8 cellular contexts compared by ENCODE assay signal in the genomic region with DNA sequence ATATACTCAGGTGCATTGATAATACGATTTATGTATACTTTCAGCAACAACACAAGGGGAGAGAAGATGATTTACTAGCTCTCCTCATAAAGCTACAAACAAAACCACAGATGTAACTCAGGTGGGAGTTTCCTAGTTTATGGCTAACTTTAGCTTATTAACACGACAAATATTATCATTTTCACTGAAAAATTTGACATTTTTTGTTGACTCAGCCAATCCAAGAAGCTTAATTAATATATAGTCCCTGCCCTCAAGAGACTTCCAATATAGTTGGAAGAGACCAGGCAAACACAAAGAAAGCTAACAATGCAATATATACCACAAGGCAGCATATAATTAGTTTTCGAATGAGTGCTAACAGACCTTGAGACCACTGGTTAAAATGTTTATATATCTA. TPM values are rescaled to one million over a fixed set of nuclear protein-coding genes. Genes with fewer than 3 reads are reported as not detected.
DNase-seq lines count a peak whose midpoint lies in the region; ATAC-seq lines count a peak whose summit lies in the region.

No MANE protein-coding gene starts in this region.

- intact Hi-C loops in activated CD4-positive, alpha-beta memory T cell treated with anti-CD3 and anti-CD28 coated beads for 36 hours (cut with micrococcal nuclease) = loop anchor here (1.0 to 10.0 kb wide), 8 partner anchors 40 to 902 kb away; a partner anchor contains a TSS

- peaks cover 8% of the 10 kb centered on the region for H3K36me3 Mint-ChIP-seq in T-helper 2 cell treated with Interferon-gamma antibody and Interleukin-4, amounts not matched to agents 5 μg/mL and 100 μg/mL, for 36 hours (ENCODE audit: low read depth)
- peaks cover 14% of the 10 kb centered on the region for H3K36me3 Mint-ChIP-seq in activated CD4-positive, alpha-beta memory T cell treated with anti-CD3 and anti-CD28 coated beads for 36 hours

- H3K27me3 Mint-ChIP-seq in T-helper 2 cell treated with Interferon-gamma antibody and Interleukin-4, amounts not matched to agents 5 μg/mL and 100 μg/mL, for 36 hours (ENCODE audit: low read depth) = no peaks in the 10 kb centered on the region
- no peaks in the 10 kb centered on the region for H3K27me3 Mint-ChIP-seq in activated CD4-positive, alpha-beta memory T cell treated with anti-CD3 and anti-CD28 coated beads for 36 hours
- H3K27me3 Mint-ChIP-seq in stimulated activated naive CD8-positive, alpha-beta T cell treated with anti-CD3 and anti-CD28 coated beads, Interleukin-15, amount 100 ng/mL, for 72 hours = no peaks in the 10 kb centered on the region

- POLR2A ChIA-PET in activated CD4-positive, alpha-beta memory T cell treated with anti-CD3 and anti-CD28 coated beads for 36 hours (lab: Charles Lee) = interaction anchor here (0.9 to 2.5 kb wide), 5 partner anchors 15 to 328 kb away, joined by 3 to 16 read pairs (median 5); a partner anchor contains a TSS

- peaks cover under 1% of the 10 kb centered on the region for H3K9me3 Mint-ChIP-seq in T-helper 2 cell treated with Interferon-gamma antibody and Interleukin-4, amounts not matched to agents 5 μg/mL and 100 μg/mL, for 36 hours
- peaks cover under 1% of the 10 kb centered on the region for H3K9me3 Mint-ChIP-seq in activated CD4-positive, alpha-beta memory T cell treated with anti-CD3 and anti-CD28 coated beads for 36 hours
- H3K9me3 Mint-ChIP-seq in stimulated activated naive CD8-positive, alpha-beta T cell treated with anti-CD3 and anti-CD28 coated beads, Interleukin-15, amount 100 ng/mL, for 72 hours = peaks cover 0 to 3% of the 10 kb centered on the region in 2 donors

- H3K27ac Mint-ChIP-seq in T-helper 2 cell treated with Interferon-gamma antibody and Interleukin-4, amounts not matched to agents 5 μg/mL and 100 μg/mL, for 36 hours = peak overlapping the region; percentile 49
- H3K27ac Mint-ChIP-seq in activated CD4-positive, alpha-beta memory T cell treated with anti-CD3 and anti-CD28 coated beads for 36 hours = no peak overlapping the region
- no peak overlapping the region for H3K27ac Mint-ChIP-seq in stimulated activated naive CD8-positive, alpha-beta T cell treated with anti-CD3 and anti-CD28 coated beads, Interleukin-15, amount 100 ng/mL, for 72 hours

- peaks cover 29% of the 10 kb centered on the region for H3K4me1 Mint-ChIP-seq in T-helper 2 cell treated with Interferon-gamma antibody and Interleukin-4, amounts not matched to agents 5 μg/mL and 100 μg/mL, for 36 hours (ENCODE audit: low read depth)
- peaks cover 32% of the 10 kb centered on the region for H3K4me1 Mint-ChIP-seq in activated CD4-positive, alpha-beta memory T cell treated with anti-CD3 and anti-CD28 coated beads for 36 hours (ENCODE audit: low read depth)
- peaks cover 37% of the 10 kb centered on the region for H3K4me1 Mint-ChIP-seq in stimulated activated naive CD8-positive, alpha-beta T cell treated with anti-CD3 and anti-CD28 coated beads, Interleukin-15, amount 100 ng/mL, for 72 hours

- no peak for DNase-seq in T-helper 2 cell treated with Interferon-gamma antibody and Interleukin-4, amounts not matched to agents 5 μg/mL and 100 μg/mL, for 36 hours (ENCODE audit: low spot score)
- DNase-seq in T-helper 2 cell = no peak
- DNase-seq in activated CD4-positive, alpha-beta memory T cell treated with anti-CD3 and anti-CD28 coated beads for 36 hours = no peak
- DNase-seq in stimulated activated naive CD8-positive, alpha-beta T cell treated with anti-CD3 and anti-CD28 coated beads, Interleukin-15, amount 100 ng/mL, for 72 hours = no peak
- DNase-seq in activated CD4-positive, CD25-positive, alpha-beta regulatory T cell (lab: John Stamatoyannopoulos, UW) = no peak
- no peak for DNase-seq in cerebellum (ENCODE audit: low spot score)
- DNase-seq in superior temporal gyrus (ENCODE audit: extremely low spot score) = no peak

- peak overlapping the region; percentile 100 for H3K4me3 ChIP-seq in iPS-11a (ENCODE audit: low read depth, low read length)

- CTCF ChIA-PET in activated CD4-positive, alpha-beta memory T cell treated with anti-CD3 and anti-CD28 coated beads for 36 hours (lab: Charles Lee) = interaction anchor here (1.1 to 2.0 kb wide), 3 partner anchors 40 to 328 kb away, joined by 4 to 11 read pairs (median 7); a partner anchor contains a TSS

- peak overlapping the region; percentile 96 for H3K4me3 Mint-ChIP-seq in T-helper 2 cell treated with Interferon-gamma antibody and Interleukin-4, amounts not matched to agents 5 μg/mL and 100 μg/mL, for 36 hours
- peak overlapping the region; percentile 98 for H3K4me3 Mint-ChIP-seq in activated CD4-positive, alpha-beta memory T cell treated with anti-CD3 and anti-CD28 coated beads for 36 hours
- H3K4me3 Mint-ChIP-seq in stimulated activated naive CD8-positive, alpha-beta T cell treated with anti-CD3 and anti-CD28 coated beads, Interleukin-15, amount 100 ng/mL, for 72 hours = peak overlapping the region; percentile 97 to 99

- ATAC-seq in stimulated activated naive CD8-positive, alpha-beta T cell treated with anti-CD3 and anti-CD28 coated beads, Interleukin-15, amount 100 ng/mL, for 72 hours = no peak

RNA-seq across cellular contexts. Expression of a gene that starts 0.8 kb away (rescaled TPM):
- total RNA-seq in activated CD4-positive, alpha-beta memory T cell treated with anti-CD3 and anti-CD28 coated beads for 36 hours = 10 to 100 TPM; 86.1 to 97.8 TPM
- total RNA-seq in cerebellum = 22.9 TPM

RNA-seq across cellular contexts. Expression of a gene that starts 1.4 kb away (rescaled TPM):
- total RNA-seq in activated CD4-positive, alpha-beta memory T cell treated with anti-CD3 and anti-CD28 coated beads for 36 hours = 1 to 10 TPM; 5.2 to 6.6 TPM
- 21.7 TPM for total RNA-seq in cerebellum

RNA-seq across cellular contexts. Expression of a gene that starts 39.1 kb away (rescaled TPM):
- 1 to 10 TPM; 5.8 to 6.0 TPM for total RNA-seq in activated CD4-positive, alpha-beta memory T cell treated with anti-CD3 and anti-CD28 coated beads for 36 hours
- 72.3 TPM for total RNA-seq in cerebellum

Comparison
In these comparisons a context has a peak if more than half of its experiments do, and no peak if none do; other contexts are left out.
1. RNA of a gene that starts 39.1 kb away (total RNA-seq): 72.3 TPM in cerebellum (single experiment); 5.8 to 6.0 TPM in activated CD4-positive, alpha-beta memory T cell treated with anti-CD3 and anti-CD28 coated beads for 36 hours; every median in the first group is over 10 times any median in the second.
2. Peak in every context shown above with its lines, with median percentiles within 50 percentile points of each other: H3K4me3 Mint-ChIP-seq.